Comparison of ENCODE assay signal across 17 cellular contexts in genomic region chr17:7191069-7191468, GRCh38. TPM values are rescaled to one million over a fixed set of nuclear protein-coding genes. Genes with fewer than 3 reads are reported as not detected.
DNase-seq lines count a peak whose midpoint lies in the region; ATAC-seq, FAIRE-seq and TF ChIP-seq lines count a peak whose summit lies in the region.
"Had no signal": no experiment of that assay in that cellular context is flagged by ENCODE, and none has a peak within 500 bp of the region (broad histone marks: within the 10 kb centered on the region; RNA-seq: fewer than 3 reads in every experiment).

No MANE protein-coding gene starts in this region.

- no peak for FAIRE-seq in GM12892 (lab: Jason Lieb, UNC)
- FAIRE-seq: GM12878 had no signal

- CTCF ChIA-PET in activated CD4-positive, alpha-beta T cell treated with anti-CD3 and anti-CD28 coated beads for 36 hours (lab: Charles Lee) = interaction anchor here (1.5 kb wide), 1 partner anchor 11 kb away, joined by 3 read pairs; no protein-coding TSS in a partner anchor
- CTCF ChIA-PET in CD8-positive, alpha-beta memory T cell (lab: Charles Lee) = no interaction called here

- no peak overlapping the region for H3K27ac ChIP-seq in lower lobe of right lung
- H3K27ac ChIP-seq in CD8-positive, alpha-beta memory T cell (ENCODE audit: low read depth, low read length) = no peak overlapping the region
- H3K27ac ChIP-seq: 22Rv1 had no signal

- H3K36me3 Mint-ChIP-seq in activated CD4-positive, alpha-beta T cell treated with anti-CD3 and anti-CD28 coated beads for 36 hours (ENCODE audit: low read depth) = peaks cover 6% of the 10 kb centered on the region
- H3K36me3 Mint-ChIP-seq in chondrocyte (ENCODE audit: low read depth) = peaks cover 26% of the 10 kb centered on the region
- H3K36me3 Mint-ChIP-seq in CD8-positive, alpha-beta memory T cell = peaks cover 0 to 4% (median 0%) of the 10 kb centered on the region in 3 donors

- intact Hi-C loops in activated CD4-positive, alpha-beta T cell treated with anti-CD3 and anti-CD28 coated beads for 36 hours (cut with DNase I, micrococcal nuclease) = no loop called here
- intact Hi-C loops in lower lobe of right lung (cut with DNase I) = no loop called here

- POLR2A ChIA-PET in activated CD4-positive, alpha-beta T cell treated with anti-CD3 and anti-CD28 coated beads for 36 hours (lab: Charles Lee) = no interaction called here
- POLR2A ChIA-PET in CD8-positive, alpha-beta memory T cell (lab: Charles Lee) = no interaction called here

- DNase-seq in activated CD4-positive, alpha-beta T cell treated with anti-CD3 and anti-CD28 coated beads for 36 hours = no peak
- no peak for DNase-seq in activated CD4-positive, alpha-beta T cell treated with anti-CD3 and anti-CD28 coated beads, Interleukin-2, amount 50 U/mL, for 4 hours
- DNase-seq in GM12892 (ENCODE audit: insufficient read length) = peak; percentile 17
- peak; percentile 65 for DNase-seq in chondrocyte (ENCODE audit: low spot score)
- DNase-seq in lower lobe of right lung = peak; percentile 31
- no peak for DNase-seq in CD8-positive, alpha-beta memory T cell
- no peak for DNase-seq in DMS53 (lab: John Stamatoyannopoulos, UW)
- DNase-seq in anterior cingulate cortex (lab: John Stamatoyannopoulos, UW) = no peak
- DNase-seq: DMS 273 treated with DMSO at 0.1 percent for 48 hours, DMS79 had no signal

- no peaks in the 10 kb centered on the region for H3K9me3 Mint-ChIP-seq in activated CD4-positive, alpha-beta T cell treated with anti-CD3 and anti-CD28 coated beads for 36 hours (ENCODE audit: low read depth)
- H3K9me3 Mint-ChIP-seq in chondrocyte (ENCODE audit: low read depth) = no peaks in the 10 kb centered on the region
- no peaks in the 10 kb centered on the region for H3K9me3 Mint-ChIP-seq in CD8-positive, alpha-beta memory T cell
- H3K9me3 Mint-ChIP-seq: CD14-positive monocyte; CD8-positive, alpha-beta T cell; GM23338; H9 had no signal

- H3K4me3 Mint-ChIP-seq in activated CD4-positive, alpha-beta T cell treated with anti-CD3 and anti-CD28 coated beads for 36 hours = no peak overlapping the region
- no peak overlapping the region for H3K4me3 Mint-ChIP-seq in chondrocyte (ENCODE audit: unreplicated experiment)
- no peak overlapping the region for H3K4me3 Mint-ChIP-seq in CD8-positive, alpha-beta memory T cell
- H3K4me3 Mint-ChIP-seq: CD14-positive monocyte; CD8-positive, alpha-beta T cell; GM23338; H9 had no signal

- H3K4me1 Mint-ChIP-seq in activated CD4-positive, alpha-beta T cell treated with anti-CD3 and anti-CD28 coated beads for 36 hours = no peaks in the 10 kb centered on the region
- no peaks in the 10 kb centered on the region for H3K4me1 Mint-ChIP-seq in chondrocyte (ENCODE audit: low read depth)
- H3K4me1 Mint-ChIP-seq in CD8-positive, alpha-beta memory T cell = no peaks in the 10 kb centered on the region

- H3K27ac Mint-ChIP-seq in activated CD4-positive, alpha-beta T cell treated with anti-CD3 and anti-CD28 coated beads for 36 hours = no peak overlapping the region
- no peak overlapping the region for H3K27ac Mint-ChIP-seq in chondrocyte (ENCODE audit: unreplicated experiment)
- peak overlapping the region in 1 of 8 donors; percentile 65 for H3K27ac Mint-ChIP-seq in CD8-positive, alpha-beta memory T cell
- H3K27ac Mint-ChIP-seq: CD8-positive, alpha-beta T cell; GM23338 had no signal

- no peaks in the 10 kb centered on the region for H3K27me3 Mint-ChIP-seq in activated CD4-positive, alpha-beta T cell treated with anti-CD3 and anti-CD28 coated beads for 36 hours
- H3K27me3 Mint-ChIP-seq in chondrocyte (ENCODE audit: low read depth) = no peaks in the 10 kb centered on the region
- peaks cover 0 to 2% of the 10 kb centered on the region in 2 donors for H3K27me3 Mint-ChIP-seq in CD8-positive, alpha-beta memory T cell

- no peak overlapping the region for H3K4me3 ChIP-seq in lower lobe of right lung
- H3K4me3 ChIP-seq in CD8-positive, alpha-beta memory T cell (ENCODE audit: low read length) = no peak overlapping the region
- H3K4me3 ChIP-seq: GM12878, GM23338 had no signal

- H3K4me1 ChIP-seq in lower lobe of right lung = no peaks in the 10 kb centered on the region
- no peaks in the 10 kb centered on the region for H3K4me1 ChIP-seq in CD8-positive, alpha-beta memory T cell (ENCODE audit: insufficient read depth, low read length)

- H3K27me3 ChIP-seq in lower lobe of right lung (ENCODE audit: low read depth) = no peaks in the 10 kb centered on the region
- H3K27me3 ChIP-seq in CD8-positive, alpha-beta memory T cell (ENCODE audit: insufficient read depth, low read length, poor library complexity, severe bottlenecking) = no peaks in the 10 kb centered on the region

- no peak for TF ChIP-seq POLR2A in GM12892 (IDR thresholded peaks at IDR 0.05; ENCODE audit: low read depth, low read length)

- peak; percentile 28 for ATAC-seq in activated CD4-positive, alpha-beta T cell treated with anti-CD3 and anti-CD28 coated beads for 36 hours
- ATAC-seq in lower lobe of right lung = no peak

- no peak for TF ChIP-seq CTCF in chondrocyte (IDR thresholded peaks at IDR 0.05)
- no peak for TF ChIP-seq CTCF in lower lobe of right lung (IDR thresholded peaks at IDR 0.05)

- no peaks in the 10 kb centered on the region for H3K9me3 ChIP-seq in lower lobe of right lung
- no peaks in the 10 kb centered on the region for H3K9me3 ChIP-seq in CD8-positive, alpha-beta memory T cell (ENCODE audit: low read length)

- peaks cover 37% of the 10 kb centered on the region for H3K36me3 ChIP-seq in lower lobe of right lung
- H3K36me3 ChIP-seq in CD8-positive, alpha-beta memory T cell (ENCODE audit: insufficient read depth, low read length) = no peaks in the 10 kb centered on the region

RNA-seq across cellular contexts. Expression of gene ASGR1, which starts 11.9 kb away (rescaled TPM):
- total RNA-seq in activated CD4-positive, alpha-beta T cell treated with anti-CD3 and anti-CD28 coated beads for 36 hours = 1 to 10 TPM; 1.1 to 2.2 TPM
- not detected for polyA plus RNA-seq in GM12892 (2012; ENCODE audit: missing spikeins)
- total RNA-seq in chondrocyte (0.46 to 1.9 TPM (median 0.97 TPM) in 3 replicates), lower lobe of right lung (5.1 TPM)
- under 1 TPM; 0.46 to 0.55 TPM for total RNA-seq in CD8-positive, alpha-beta memory T cell
- polyA plus RNA-seq in CD8-positive, alpha-beta memory T cell = not detected
- total RNA-seq: HT-29 had no signal

RNA-seq across cellular contexts. Expression of gene DLG4, which starts 28.6 kb away (rescaled TPM):
- total RNA-seq in activated CD4-positive, alpha-beta T cell treated with anti-CD3 and anti-CD28 coated beads for 36 hours = 10 to 100 TPM; 11.7 to 15.4 TPM
- 2.1 TPM for polyA plus RNA-seq in GM12892 (2012; ENCODE audit: missing spikeins)
- 28.3 to 34.4 TPM (median 31.3 TPM) in 3 replicates for total RNA-seq in chondrocyte
- total RNA-seq in lower lobe of right lung = 29.3 TPM
- total RNA-seq in CD8-positive, alpha-beta memory T cell = 1 to 10 TPM; 3.5 to 4.4 TPM
- polyA plus RNA-seq in CD8-positive, alpha-beta memory T cell = 0.45 TPM

RNA-seq across cellular contexts. Expression of gene ACADVL, which starts 28.7 kb away (rescaled TPM):
- total RNA-seq in activated CD4-positive, alpha-beta T cell treated with anti-CD3 and anti-CD28 coated beads for 36 hours = 100 to 1,000 TPM; 263 to 345 TPM
- polyA plus RNA-seq in GM12892 (2012; ENCODE audit: missing spikeins) = 223 TPM
- 427 to 584 TPM (median 454 TPM) in 3 replicates for total RNA-seq in chondrocyte
- 576 TPM for total RNA-seq in lower lobe of right lung
- 100 to 1,000 TPM; 281 to 288 TPM for total RNA-seq in CD8-positive, alpha-beta memory T cell
- 109 TPM for polyA plus RNA-seq in CD8-positive, alpha-beta memory T cell

RNA-seq across cellular contexts. Expression of gene DVL2, which starts 43.2 kb away (rescaled TPM):
- 10 to 100 TPM; 49.1 to 53.3 TPM for total RNA-seq in activated CD4-positive, alpha-beta T cell treated with anti-CD3 and anti-CD28 coated beads for 36 hours
- 29.3 TPM for polyA plus RNA-seq in GM12892 (2012; ENCODE audit: missing spikeins)
- total RNA-seq in chondrocyte = 58.8 to 65.2 TPM (median 59.5 TPM) in 3 replicates
- total RNA-seq in lower lobe of right lung = 46.4 TPM
- 10 to 100 TPM; 61.8 to 65.5 TPM for total RNA-seq in CD8-positive, alpha-beta memory T cell
- polyA plus RNA-seq in CD8-positive, alpha-beta memory T cell = 24.0 TPM

RNA-seq across cellular contexts. Expression of gene PHF23, which starts 48.2 kb away (rescaled TPM):
- total RNA-seq in activated CD4-positive, alpha-beta T cell treated with anti-CD3 and anti-CD28 coated beads for 36 hours = 10 to 100 TPM; 23.6 to 35.2 TPM
- polyA plus RNA-seq in GM12892 (2012; ENCODE audit: missing spikeins) = 20.0 TPM
- total RNA-seq in chondrocyte = 49.5 to 57.8 TPM (median 53.1 TPM) in 3 replicates
- total RNA-seq in lower lobe of right lung = 33.9 TPM
- 10 to 100 TPM; 48.0 to 51.9 TPM for total RNA-seq in CD8-positive, alpha-beta memory T cell
- polyA plus RNA-seq in CD8-positive, alpha-beta memory T cell = 25.8 TPM

Comparison
In these comparisons a context has a peak if more than half of its experiments do, and no peak if none do; other contexts are left out.
1. DNase-seq: peak in GM12892 (single experiment), chondrocyte (single experiment) and lower lobe of right lung (single experiment); none in activated CD4-positive, alpha-beta T cell treated with anti-CD3 and anti-CD28 coated beads for 36 hours (single experiment), activated CD4-positive, alpha-beta T cell treated with anti-CD3 and anti-CD28 coated beads, Interleukin-2, amount 50 U/mL, for 4 hours (0 of 2), CD8-positive, alpha-beta memory T cell (0 of 5), DMS53 (single experiment) and anterior cingulate cortex (0 of 58).